Comparison of ENCODE assay signal across 14 cellular contexts in genomic region chr4:87589531-87589930, GRCh38. TPM values are rescaled to one million over a fixed set of nuclear protein-coding genes. Genes with fewer than 3 reads are reported as not detected.
DNase-seq lines count a peak whose midpoint lies in the region; ATAC-seq, FAIRE-seq and TF ChIP-seq lines count a peak whose summit lies in the region.
"Had no signal": no experiment of that assay in that cellular context is flagged by ENCODE, and none has a peak within 500 bp of the region (broad histone marks: within the 10 kb centered on the region; RNA-seq: fewer than 3 reads in every experiment).

No MANE protein-coding gene starts in this region.

- 0 out of 3 replicates have a peak overlapping the region, but pooled peaks have one; percentile 17 for H3K4me2 ChIP-seq in A549

- peaks cover 2% of the 10 kb centered on the region for H3K27me3 Mint-ChIP-seq in endothelial cell (ENCODE audit: unreplicated experiment)
- H3K27me3 Mint-ChIP-seq: type B pancreatic cell had no signal

- H3K4me1 ChIP-seq in A549, result 0 out of 3 replicates have a peak, but pooled peaks cover 3% of the 10 kb centered on the region
- H3K4me1 ChIP-seq in lung (ENCODE audit: control insufficient read depth in 2 of 2, insufficient read depth in 2 of 2, low read length in 2 of 2), result no peaks in the 10 kb centered on the region
- H3K4me1 ChIP-seq: BE2C had no signal

- POLR2A ChIA-PET in A549 (lab: Yijun Ruan, JAX), result no interaction called here

- H3K4me3 Mint-ChIP-seq in endothelial cell (ENCODE audit: unreplicated experiment), result no peak overlapping the region
- H3K4me3 Mint-ChIP-seq: T-helper 2 cell treated with Interferon-gamma antibody and Interleukin-4, amounts not matched to agents 5 μg/mL and 100 μg/mL, for 36 hours; type B pancreatic cell had no signal

- CTCF ChIA-PET in A549 (lab: Yijun Ruan, JAX), result interaction anchor here (1.5 kb wide), 1 partner anchor 22 kb away, joined by 3 read pairs; no protein-coding TSS in a partner anchor

- H3K27ac ChIP-seq in A549 (no peak overlapping the region), lung (ENCODE audit: low read depth in 1 of 2, low read length in 1 of 2) (no peak overlapping the region)
- H3K27ac ChIP-seq: HL-60 had no signal

- TF ChIP-seq POLR2A in A549 (IDR thresholded peaks at IDR 0.05; ENCODE audit: low read length), result no peak

- H3K9me3 Mint-ChIP-seq in endothelial cell (ENCODE audit: unreplicated experiment), result no peaks in the 10 kb centered on the region
- H3K9me3 Mint-ChIP-seq: type B pancreatic cell had no signal

- no peak overlapping the region for H3K27ac Mint-ChIP-seq in endothelial cell (ENCODE audit: unreplicated experiment)
- H3K27ac Mint-ChIP-seq: T-helper 2 cell treated with Interferon-gamma antibody and Interleukin-4, amounts not matched to agents 5 μg/mL and 100 μg/mL, for 36 hours; type B pancreatic cell had no signal

- H3K36me3 ChIP-seq in lung (ENCODE audit: control insufficient read depth in 2 of 2, insufficient read depth in 2 of 2, low read length in 2 of 2), result no peaks in the 10 kb centered on the region
- H3K36me3 ChIP-seq: BE2C had no signal

- peak; percentile 59 to 68; a peak in 3 of 6 replicates for ATAC-seq in A549
- ATAC-seq in lung (ENCODE audit: insufficient read depth, low FRiP score), result peak; percentile 66
- ATAC-seq in GM21447 (IDR thresholded peaks at IDR 0.05; ENCODE audit: unreplicated experiment), result no peak

- H3K36me3 Mint-ChIP-seq in endothelial cell (ENCODE audit: low read depth, unreplicated experiment), result no peaks in the 10 kb centered on the region
- H3K36me3 Mint-ChIP-seq: type B pancreatic cell had no signal

- no peaks in the 10 kb centered on the region for H3K27me3 ChIP-seq in lung (ENCODE audit: control insufficient read depth, insufficient read depth)
- H3K27me3 ChIP-seq: BE2C had no signal

- no peaks in the 10 kb centered on the region for H3K4me1 Mint-ChIP-seq in endothelial cell (ENCODE audit: unreplicated experiment)

- TF ChIP-seq CTCF in A549 (IDR thresholded peaks at IDR 0.05) (no peak), choroid plexus epithelial cell (conservative IDR thresholded peaks at IDR 0.05; ENCODE audit: low read depth, low read length) (no peak), lung (IDR thresholded peaks at IDR 0.05; ENCODE audit: control extremely low read depth, extremely low read depth) (no peak), endothelial cell (IDR thresholded peaks at IDR 0.05; ENCODE audit: unreplicated experiment) (no peak)

- no peak for TF ChIP-seq EP300 in A549 (IDR thresholded peaks at IDR 0.05)

- TF ChIP-seq RAD21 in A549 (conservative IDR thresholded peaks at IDR 0.05 in 1 of 2, IDR thresholded peaks at IDR 0.05 in 1 of 2), result no peak

- H3K4me3 ChIP-seq in A549 (no peak overlapping the region), choroid plexus epithelial cell (ENCODE audit: low read depth, low read length) (no peak overlapping the region), lung (no peak overlapping the region)

- no peaks in the 10 kb centered on the region for H3K9me3 ChIP-seq in A549
- no peaks in the 10 kb centered on the region for H3K9me3 ChIP-seq in lung (ENCODE audit: control insufficient read depth in 2 of 2, insufficient read depth in 1 of 2, low read length in 1 of 2)
- H3K9me3 ChIP-seq: BE2C had no signal

- DNase-seq in A549 (ENCODE audit: low read depth in 1 of 2, low spot score in 1 of 2) (peak in 1 of 2 experiments; percentile 29), HTR-8/SVneo (ENCODE audit: insufficient read length, low spot score) (peak; percentile 53), choroid plexus epithelial cell (ENCODE audit: low read depth) (peak; percentile 97), lung (ENCODE audit: low spot score) (no peak), GF-D8 (lab: John Stamatoyannopoulos, UW) (no peak), endothelial cell (ENCODE audit: low spot score) (no peak)
- DNase-seq in effector CD8-positive, alpha-beta T cell (lab: John Stamatoyannopoulos, UW), result no peak
- DNase-seq: activated T-cell treated with anti-CD3 and anti-CD28 coated beads, Interleukin-2, amount 50 U/mL, for 1 hour; BE2C had no signal

- no peak for FAIRE-seq in A549 (lab: Jason Lieb, UNC)
- no peak for FAIRE-seq in HTR-8/SVneo (lab: Jason Lieb, UNC)

TF ChIP-seq in A549, 52 proteins besides CTCF, POLR2A, EP300 and RAD21:
- TF ChIP-seq KDM5A (IDR thresholded peaks at IDR 0.05) (no peak), CEBPB (IDR thresholded peaks at IDR 0.05) (0 out of 4 replicates have a peak, but pooled peaks of 1 of the 2 experiments have one; percentile 12), MAFK (IDR thresholded peaks at IDR 0.05; ENCODE audit: partially characterized antibody) (peak; percentile 19)

RNA-seq across cellular contexts. Expression of gene DSPP, which starts 18.8 kb away (rescaled TPM):
- polyA plus RNA-seq in A549 (2011; rRNA removed) (not detected in 2 replicates), A549 (2017; fragmentation: RNase III; extraction: RNeasy Plus Mini Kit Qiagen cat#74134 plus additional on column Dnase treatment) (not detected in 3 replicates), lung (not detected)
- polyA plus RNA-seq in A549 (2012; cell fraction: cytosol; rRNA removed), result not detected in 2 replicates
- polyA plus RNA-seq in A549 (2012; cell fraction: nucleus; rRNA removed), result not detected in 2 replicates
- not detected in 2 replicates for polyA minus RNA-seq in A549 (2011; rRNA and poly(A)+ RNA removed)
- total RNA-seq in lung (not detected), endothelial cell (ENCODE audit: unreplicated experiment) (not detected)
- total RNA-seq: dermis microvascular lymphatic vessel endothelial cell had no signal

Comparison
In these comparisons a context has a peak if more than half of its experiments do, and no peak if none do; other contexts are left out.
1. DNase-seq: peak in HTR-8/SVneo (single experiment) and choroid plexus epithelial cell (single experiment); none in lung (single experiment), effector CD8-positive, alpha-beta T cell (single experiment), GF-D8 (single experiment) and endothelial cell (single experiment).